Comparison of ENCODE assay signal across 12 cellular contexts in the genomic region with DNA sequence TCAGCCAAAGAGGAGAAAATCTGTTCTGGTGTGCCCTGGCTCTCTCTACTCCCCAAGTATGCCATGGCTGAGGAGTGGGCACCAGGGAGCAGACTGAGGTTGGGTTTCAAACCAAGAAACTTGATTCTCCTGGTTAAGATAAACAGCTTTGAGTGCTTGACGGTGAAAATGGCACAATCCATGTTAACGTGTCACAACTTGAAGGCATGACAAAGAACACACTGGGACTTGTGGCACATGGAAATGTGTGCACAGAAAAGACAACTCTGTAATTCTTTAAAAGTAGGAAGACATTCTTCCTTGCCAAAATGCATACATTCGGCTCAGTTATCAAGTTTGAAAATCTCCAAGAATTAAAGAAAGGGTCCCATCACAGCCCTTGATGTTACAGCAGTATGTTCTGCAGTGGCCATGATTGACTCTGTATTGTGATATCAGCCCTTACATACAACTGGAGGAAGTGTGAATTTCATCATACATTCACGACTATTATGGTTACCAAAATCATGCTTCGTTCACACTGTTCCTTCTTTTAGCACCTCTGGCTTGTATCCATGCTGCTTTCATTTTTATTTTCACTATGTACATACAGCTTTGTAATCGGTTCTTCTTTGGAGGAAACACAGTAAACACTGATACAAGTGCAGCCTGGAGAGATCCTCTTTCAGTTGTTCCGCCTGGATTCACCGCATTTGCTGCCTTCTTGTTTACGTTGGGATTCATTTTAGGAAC. TPM values are rescaled to one million over a fixed set of nuclear protein-coding genes. Genes with fewer than 3 reads are reported as not detected.
A peak's percentile ranks its signal among the peaks of the same experiment; 100 is the strongest.
DNase-seq lines count a peak whose midpoint lies in the region; ATAC-seq, FAIRE-seq and TF ChIP-seq lines count a peak whose summit lies in the region.
"Had no signal": no experiment of that assay in that cellular context is flagged by ENCODE, and none has a peak within 500 bp of the region (broad histone marks: within the 10 kb centered on the region; RNA-seq: fewer than 3 reads in every experiment).

No MANE protein-coding gene starts in this region.

- H3K27ac ChIP-seq in keratinocyte (ENCODE audit: control insufficient read depth, insufficient read depth, low read length) = no peak overlapping the region

- DNase-seq in AML-193 (lab: John Stamatoyannopoulos, UW) (peak; percentile 71 to 74), NCI-H774 (lab: John Stamatoyannopoulos, UW) (peak; percentile 15), keratinocyte (ENCODE audit: low read depth, low spot score) (no peak), hypothalamus (lab: John Stamatoyannopoulos, UW) (no peak), kidney tubule cell (ENCODE audit: low spot score) (no peak)
- DNase-seq in activated naive CD4-positive, alpha-beta T cell treated with anti-CD3 and anti-CD28 coated beads, Interleukin-2, amount 50 U/mL, for 16 hours = no peak
- DNase-seq in stimulated activated CD8-positive, alpha-beta memory T cell treated with anti-CD3 and anti-CD28 coated beads, Interleukin-4, amount 100 ng/mL, for 48 hours = no peak
- DNase-seq: hippocampal formation, T-helper 9 cell had no signal

- ATAC-seq in GM21423 (IDR thresholded peaks at IDR 0.05; ENCODE audit: unreplicated experiment) = peak; percentile 56

- peaks cover 7% of the 10 kb centered on the region for H3K4me1 ChIP-seq in keratinocyte (ENCODE audit: control insufficient read depth, extremely low read depth, insufficient read depth, low read length)

- H3K4me2 ChIP-seq in keratinocyte (ENCODE audit: control insufficient read depth, extremely low read depth, insufficient read depth, low read depth, low read length) = peak overlapping the region; percentile 12

- peak; percentile 77 for FAIRE-seq in keratinocyte (lab: Jason Lieb, UNC)
- FAIRE-seq: colon had no signal

- no peak for TF ChIP-seq CTCF in keratinocyte (optimal IDR thresholded peaks at IDR 0.05 in 1 of 3, IDR thresholded peaks at IDR 0.05 in 1 of 3, conservative IDR thresholded peaks at IDR 0.05 in 1 of 3; ENCODE audit: extremely low read depth in 1 of 3, insufficient read depth in 2 of 3, low read length in 3 of 3)

- dilution Hi-C loops in keratinocyte (cut with MboI; ENCODE audit: extremely low pct_ligation_motif_present, low sequenced_read_pairs) = no loop called here

- no peaks in the 10 kb centered on the region for H3K9me1 ChIP-seq in keratinocyte (ENCODE audit: control insufficient read depth, extremely low read depth, insufficient read depth, low read length)

- no peaks in the 10 kb centered on the region for H4K20me1 ChIP-seq in keratinocyte (ENCODE audit: control insufficient read depth, extremely low read depth, insufficient read depth, low read length)
- H4K20me1 ChIP-seq: BLaER1 treated with 17β-estradiol and CSF1 and Interleukin-3, amounts not matched to agents 10 nM and 100 nM had no signal

- H3K9ac ChIP-seq in keratinocyte (ENCODE audit: control insufficient read depth, extremely low read depth, insufficient read depth, low read length) = no peak overlapping the region
- H3K9ac ChIP-seq: BLaER1 treated with 17β-estradiol and CSF1 and Interleukin-3, amounts not matched to agents 10 nM and 100 nM had no signal

- peaks cover 0 to 3% of the 10 kb centered on the region in 2 experiments for H3K36me3 ChIP-seq in keratinocyte (ENCODE audit: control insufficient read depth in 2 of 2, extremely low read depth in 1 of 2, insufficient read depth in 2 of 2, low read length in 2 of 2)

- no peaks in the 10 kb centered on the region for H3K9me3 ChIP-seq in keratinocyte (ENCODE audit: control insufficient read depth, low read depth, low read length)
- H3K9me3 ChIP-seq: BLaER1 treated with 17β-estradiol and CSF1 and Interleukin-3, amounts not matched to agents 10 nM and 100 nM had no signal

- no peaks in the 10 kb centered on the region for H3K79me2 ChIP-seq in keratinocyte (ENCODE audit: control insufficient read depth, insufficient read depth, low read length)

- no peak overlapping the region for H2AFZ ChIP-seq in keratinocyte (ENCODE audit: control insufficient read depth, low read length)

- H3K4me3 ChIP-seq in keratinocyte (ENCODE audit: control insufficient read depth in 2 of 3, extremely low read depth in 1 of 3, insufficient read depth in 2 of 3, low read depth in 1 of 3, low read length in 3 of 3) = no peak overlapping the region
- H3K4me3 ChIP-seq: BLaER1 treated with 17β-estradiol and CSF1 and Interleukin-3, amounts not matched to agents 10 nM and 100 nM had no signal

- no peaks in the 10 kb centered on the region for H3K27me3 ChIP-seq in keratinocyte (ENCODE audit: control insufficient read depth, extremely low read depth, insufficient read depth, low read length)
- H3K27me3 ChIP-seq: BLaER1 treated with 17β-estradiol and CSF1 and Interleukin-3, amounts not matched to agents 10 nM and 100 nM had no signal

RNA-seq across cellular contexts. Expression of a gene that starts 15.6 kb away (rescaled TPM):
- polyA plus RNA-seq in keratinocyte = 0.12 to 0.18 TPM in 2 of 3 replicates, not detected in the other
- not detected for polyA plus RNA-seq in keratinocyte (2011; ENCODE audit: low read depth)
- polyA plus RNA-seq in keratinocyte (2011; cell fraction: cytosol; rRNA removed) = 0.26 and 0.69 TPM in 2 replicates
- polyA plus RNA-seq in keratinocyte (2011; cell fraction: nucleus; rRNA removed) = 0.47 and 0.93 TPM in 2 replicates
- not detected in 2 replicates for polyA plus RNA-seq in keratinocyte (2012; ENCODE audit: low replicate concordance)
- 0.30 TPM in 1 of 3 replicates, not detected in the others for polyA minus RNA-seq in keratinocyte
- polyA minus RNA-seq in keratinocyte (2011; cell fraction: cytosol; rRNA and poly(A)+ RNA removed) = not detected
- not detected in 2 replicates for polyA minus RNA-seq in keratinocyte (2011; cell fraction: nucleus; rRNA and poly(A)+ RNA removed)

RNA-seq across cellular contexts. Expression of a gene that starts 48.5 kb away (rescaled TPM):
- 86.5 to 120 TPM (median 95.4 TPM) in 3 replicates for polyA plus RNA-seq in keratinocyte
- 115 TPM for polyA plus RNA-seq in keratinocyte (2011; ENCODE audit: low read depth)
- 117 and 156 TPM in 2 replicates for polyA plus RNA-seq in keratinocyte (2011; cell fraction: cytosol; rRNA removed)
- polyA plus RNA-seq in keratinocyte (2011; cell fraction: nucleus; rRNA removed) = 88.7 and 91.2 TPM in 2 replicates
- polyA plus RNA-seq in keratinocyte (2012; ENCODE audit: low replicate concordance) = 53.3 and 82.7 TPM in 2 replicates
- polyA minus RNA-seq in keratinocyte = 45.8 to 90.3 TPM (median 81.4 TPM) in 3 replicates
- 71.7 TPM for polyA minus RNA-seq in keratinocyte (2011; cell fraction: cytosol; rRNA and poly(A)+ RNA removed)
- polyA minus RNA-seq in keratinocyte (2011; cell fraction: nucleus; rRNA and poly(A)+ RNA removed) = 27.4 and 50.0 TPM in 2 replicates

RNA-seq across cellular contexts. Expression of a gene that starts 49.4 kb away (rescaled TPM):
- 76.4 to 106 TPM (median 102 TPM) in 3 replicates for polyA plus RNA-seq in keratinocyte
- 12.3 TPM for polyA plus RNA-seq in keratinocyte (2011; ENCODE audit: low read depth)
- polyA plus RNA-seq in keratinocyte (2011; cell fraction: cytosol; rRNA removed) = 98.1 and 132 TPM in 2 replicates
- 50.9 and 59.2 TPM in 2 replicates for polyA plus RNA-seq in keratinocyte (2011; cell fraction: nucleus; rRNA removed)
- polyA plus RNA-seq in keratinocyte (2012; ENCODE audit: low replicate concordance) = 75.0 and 100 TPM in 2 replicates
- 37.6 to 46.3 TPM (median 38.1 TPM) in 3 replicates for polyA minus RNA-seq in keratinocyte
- polyA minus RNA-seq in keratinocyte (2011; cell fraction: cytosol; rRNA and poly(A)+ RNA removed) = 36.4 TPM
- polyA minus RNA-seq in keratinocyte (2011; cell fraction: nucleus; rRNA and poly(A)+ RNA removed) = 18.3 and 21.2 TPM in 2 replicates

Comparison
In these comparisons a context has a peak if more than half of its experiments do, and no peak if none do; other contexts are left out.
1. DNase-seq: peak in AML-193 (2 of 2) and NCI-H774 (single experiment); none in keratinocyte (single experiment), activated naive CD4-positive, alpha-beta T cell treated with anti-CD3 and anti-CD28 coated beads, Interleukin-2, amount 50 U/mL, for 16 hours (single experiment), hypothalamus (0 of 51), kidney tubule cell (single experiment) and stimulated activated CD8-positive, alpha-beta memory T cell treated with anti-CD3 and anti-CD28 coated beads, Interleukin-4, amount 100 ng/mL, for 48 hours (single experiment).